ENCODE assay signal across 8 cellular contexts in genomic region chr14:64671591-64671990, GRCh38. TPM values are rescaled to one million over a fixed set of nuclear protein-coding genes. Genes with fewer than 3 reads are reported as not detected.
DNase-seq lines count a peak whose midpoint lies in the region; ATAC-seq, FAIRE-seq and TF ChIP-seq lines count a peak whose summit lies in the region.

No MANE protein-coding gene starts in this region.

- in situ Hi-C loops in KBM-7 (cut with MboI; ENCODE audit: low pct_unique_long_range_greater_than_20kb, low sequenced_read_pairs): loop anchor here (10.0 kb wide), 1 partner anchor 93 kb away; no protein-coding TSS in a partner anchor

- H3K4me2 ChIP-seq in DOHH2 (ENCODE audit: low read length): no peak overlapping the region

- no peak overlapping the region for H3K4me3 ChIP-seq in DOHH2 (ENCODE audit: low read length)

- H3K4me1 Mint-ChIP-seq in mesothelial cell of epicardium: peaks cover 20% of the 10 kb centered on the region

- no peaks in the 10 kb centered on the region for H3K79me2 ChIP-seq in DOHH2 (ENCODE audit: control insufficient read depth, low read length)

- H3K27ac Mint-ChIP-seq in mesothelial cell of epicardium: peak overlapping the region; percentile 69

- H3F3A ChIP-seq in DOHH2 (ENCODE audit: control insufficient read depth, insufficient read depth): no peaks in the 10 kb centered on the region

- no peak overlapping the region for H3K4me3 Mint-ChIP-seq in mesothelial cell of epicardium

- TF ChIP-seq CTCF in DOHH2 (IDR thresholded peaks at IDR 0.05; ENCODE audit: low read depth, low read length, poor library complexity, severe bottlenecking): peak; percentile 74
- peak; percentile 54 for TF ChIP-seq CTCF in mesothelial cell of epicardium (IDR thresholded peaks at IDR 0.05; ENCODE audit: unreplicated experiment)

- H3K27ac ChIP-seq in DOHH2 (ENCODE audit: low read depth, low read length): no peak overlapping the region

- ATAC-seq in GM18519 (IDR thresholded peaks at IDR 0.05; ENCODE audit: low FRiP score, unreplicated experiment): no peak

- peak; percentile 63 for DNase-seq in KBM-7
- peak; percentile 55 for DNase-seq in RPMI7951 (ENCODE audit: low read depth)
- DNase-seq in mesothelial cell of epicardium (ENCODE audit: low spot score in 2 of 2, unreplicated experiment in 2 of 2): no peak
- no peak for DNase-seq in activated gamma-delta T cell (lab: John Stamatoyannopoulos, UW)
- DNase-seq in stimulated activated CD4-positive, alpha-beta T cell treated with anti-CD3 and anti-CD28 coated beads, Interleukin-2, amount 100 ng/mL, for 48 hours: no peak

- no peaks in the 10 kb centered on the region for H3K9me3 Mint-ChIP-seq in mesothelial cell of epicardium

- no peaks in the 10 kb centered on the region for H3K9me2 ChIP-seq in DOHH2 (replicated peaks; ENCODE audit: control insufficient read depth, low read length)

- peaks cover 4% of the 10 kb centered on the region for H3K4me1 ChIP-seq in DOHH2 (ENCODE audit: control insufficient read depth, low read length)

- no peaks in the 10 kb centered on the region for H4K20me1 ChIP-seq in DOHH2 (ENCODE audit: control insufficient read depth, insufficient read depth, low read depth, low read length)

- no peaks in the 10 kb centered on the region for H3K9me3 ChIP-seq in DOHH2 (ENCODE audit: control insufficient read depth, insufficient read depth, low read length)

- H3K27me3 Mint-ChIP-seq in mesothelial cell of epicardium (ENCODE audit: low read depth): no peaks in the 10 kb centered on the region

- peaks cover 26% of the 10 kb centered on the region for H3K27me3 ChIP-seq in DOHH2 (ENCODE audit: control insufficient read depth, low read length)

- no peaks in the 10 kb centered on the region for H3K36me3 ChIP-seq in DOHH2 (ENCODE audit: control insufficient read depth, low read length)

- no peaks in the 10 kb centered on the region for H3K36me3 Mint-ChIP-seq in mesothelial cell of epicardium

- FAIRE-seq in endometrium (lab: Jason Lieb, UNC): peak; percentile 85

RNA-seq across cellular contexts. Expression of gene PLEKHG3, which starts 32.6 kb away (rescaled TPM):
- total RNA-seq in RPMI7951 (2014; rRNA removed; shearing (Covaris generic)): 1.8 and 1.9 TPM in 2 replicates
- 141 to 142 TPM (median 142 TPM) in 3 replicates for total RNA-seq in mesothelial cell of epicardium

Comparison
In these comparisons a context has a peak if more than half of its experiments do, and no peak if none do; other contexts are left out.
1. DNase-seq: peak in KBM-7 (single experiment) and RPMI7951 (single experiment); none in mesothelial cell of epicardium (0 of 2), activated gamma-delta T cell (single experiment) and stimulated activated CD4-positive, alpha-beta T cell treated with anti-CD3 and anti-CD28 coated beads, Interleukin-2, amount 100 ng/mL, for 48 hours (0 of 2).
2. RNA of gene PLEKHG3, which starts 32.6 kb away (total RNA-seq): 141 to 142 TPM in mesothelial cell of epicardium; 1.8 to 1.9 TPM in RPMI7951; every median in the first group is over 10 times any median in the second.